Comparison of ENCODE assay signal across 16 cellular contexts in genomic region chr6:34595332-34596090, GRCh38. TPM values are rescaled to one million over a fixed set of nuclear protein-coding genes. Genes with fewer than 3 reads are reported as not detected.
DNase-seq lines count a peak whose midpoint lies in the region; ATAC-seq and TF ChIP-seq lines count a peak whose summit lies in the region.
"Had no signal": no experiment of that assay in that cellular context is flagged by ENCODE, and none has a peak within 500 bp of the region (broad histone marks: within the 10 kb centered on the region; RNA-seq: fewer than 3 reads in every experiment).

No MANE protein-coding gene starts in this region.

- H2AFZ ChIP-seq in PC-9 (no peak overlapping the region), trophoblast cell (ENCODE audit: insufficient read depth, low read length, poor library complexity) (no peak overlapping the region)

- no peak overlapping the region for H2BK5ac ChIP-seq in trophoblast cell (ENCODE audit: low read depth, low read length, poor library complexity)

- no peak overlapping the region for H3K23ac ChIP-seq in trophoblast cell (ENCODE audit: low read length)

- no peak overlapping the region for H4K12ac ChIP-seq in trophoblast cell (ENCODE audit: low read depth, low read length)

- H4K91ac ChIP-seq in trophoblast cell (ENCODE audit: low read depth, low read length): no peak overlapping the region

- DNase-seq in CD4-positive, CD25-positive, alpha-beta regulatory T cell: no peak
- DNase-seq in PC-9: peak in 1 of 2 experiments; percentile 84
- DNase-seq in epithelial cell of esophagus (ENCODE audit: low read depth): peak; percentile 75
- peak; percentile 7 to 60 for DNase-seq in trophoblast cell
- no peak for DNase-seq in activated CD8-positive, alpha-beta memory T cell treated with anti-CD3 and anti-CD28 coated beads for 24 hours
- no peak for DNase-seq in NCI-H2227 (lab: John Stamatoyannopoulos, UW; ENCODE audit: unreplicated experiment)
- no peak for DNase-seq in HEK293T (ENCODE audit: extremely low spot score)
- DNase-seq: DMS79, dorsolateral prefrontal cortex, glutamatergic neuron, NCI-H1092, NCI-H2171 treated with DMSO at 0.1 percent for 48 hours, pancreas, spleen had no signal

- no peaks in the 10 kb centered on the region for H3K27me3 ChIP-seq in CD4-positive, CD25-positive, alpha-beta regulatory T cell (ENCODE audit: control insufficient read depth, insufficient read depth, low read length)
- no peaks in the 10 kb centered on the region for H3K27me3 ChIP-seq in PC-9 (ENCODE audit: insufficient read depth, low read depth)
- H3K27me3 ChIP-seq in trophoblast cell (ENCODE audit: insufficient read depth, low read length): no peaks in the 10 kb centered on the region
- H3K27me3 ChIP-seq: BLaER1, dorsolateral prefrontal cortex, pancreas, spleen had no signal

- peaks cover 12% of the 10 kb centered on the region; the same call in 1 of the 2 replicates for H4K20me1 ChIP-seq in PC-9 (ENCODE audit: insufficient read depth)

- peaks cover 31% of the 10 kb centered on the region for H3K36me3 ChIP-seq in CD4-positive, CD25-positive, alpha-beta regulatory T cell (ENCODE audit: control insufficient read depth, insufficient read depth, low read length)
- H3K36me3 ChIP-seq in PC-9 (ENCODE audit: low read depth): no peaks in the 10 kb centered on the region
- no peaks in the 10 kb centered on the region for H3K36me3 ChIP-seq in trophoblast cell (ENCODE audit: control insufficient read depth in 1 of 2, insufficient read depth in 2 of 2, low read length in 2 of 2)
- H3K36me3 ChIP-seq: pancreas had no signal

- peaks cover 3% of the 10 kb centered on the region for H3K36me3 Mint-ChIP-seq in CD4-positive, CD25-positive, alpha-beta regulatory T cell

- H3K4me3 ChIP-seq in CD4-positive, CD25-positive, alpha-beta regulatory T cell (ENCODE audit: low read depth, low read length): no peak overlapping the region
- H3K4me3 ChIP-seq in PC-9 (no peak overlapping the region), epithelial cell of esophagus (ENCODE audit: low read length) (no peak overlapping the region), trophoblast cell (ENCODE audit: low read depth, low read length) (no peak overlapping the region)
- H3K4me3 ChIP-seq: BLaER1, dorsolateral prefrontal cortex, pancreas, spleen had no signal

- no CpG with 5 or more reads among the region's 5 CpGs for WGBS in trophoblast cell (ENCODE audit: extremely low coverage, insufficient coverage, insufficient read length)

- no peak overlapping the region for H3K4ac ChIP-seq in trophoblast cell (ENCODE audit: low read depth, low read length)

- BruUV-seq in PC-9 (replicated peaks; lab: Mats Ljungman, UMichigan): no TSS peak

- H3K4me2 ChIP-seq in PC-9 (no peak overlapping the region; the same call in 1 of the 2 replicates), trophoblast cell (ENCODE audit: low read length) (no peak overlapping the region)
- H3K4me2 ChIP-seq: BLaER1 had no signal

- H3K18ac ChIP-seq in trophoblast cell (ENCODE audit: low read length): no peak overlapping the region

- no peaks in the 10 kb centered on the region for H3K9me2 ChIP-seq in PC-9 (ENCODE audit: insufficient read depth)

- H3K27me3 Mint-ChIP-seq in CD4-positive, CD25-positive, alpha-beta regulatory T cell: no peaks in the 10 kb centered on the region

- no peak overlapping the region for H3K9ac ChIP-seq in trophoblast cell (ENCODE audit: low read length)
- H3K9ac ChIP-seq: BLaER1 had no signal

- H3K9me3 ChIP-seq in CD4-positive, CD25-positive, alpha-beta regulatory T cell (ENCODE audit: control insufficient read depth in 2 of 2, low read length in 2 of 2): no peaks in the 10 kb centered on the region
- H3K9me3 ChIP-seq in PC-9 (ENCODE audit: insufficient read depth, low read depth) (no peaks in the 10 kb centered on the region), trophoblast cell (ENCODE audit: insufficient read depth, low read depth, low read length) (no peaks in the 10 kb centered on the region)
- H3K9me3 ChIP-seq: BLaER1, pancreas, spleen had no signal

- H3K14ac ChIP-seq in trophoblast cell (ENCODE audit: low read length): no peak overlapping the region

- no peaks in the 10 kb centered on the region for H3K79me1 ChIP-seq in trophoblast cell (ENCODE audit: low read length)

- peaks cover 47% of the 10 kb centered on the region for H3K79me2 ChIP-seq in PC-9 (ENCODE audit: low read depth)
- H3K79me2 ChIP-seq in trophoblast cell (ENCODE audit: control insufficient read depth, insufficient read depth, low read length, poor library complexity): no peaks in the 10 kb centered on the region

- peak overlapping the region in 2 of 3 donors; percentile 17 to 61 for H3K27ac Mint-ChIP-seq in CD4-positive, CD25-positive, alpha-beta regulatory T cell

- TF ChIP-seq CTCF in PC-9 (conservative IDR thresholded peaks at IDR 0.05) (no peak), epithelial cell of esophagus (IDR thresholded peaks at IDR 0.05; ENCODE audit: insufficient read depth, low read depth, low read length, missing control alignments) (no peak)

- H3K4me3 Mint-ChIP-seq in CD4-positive, CD25-positive, alpha-beta regulatory T cell: no peak overlapping the region

- H4K8ac ChIP-seq in trophoblast cell (ENCODE audit: low read depth, low read length): no peak overlapping the region

- H3F3A ChIP-seq in PC-9 (ENCODE audit: insufficient read depth, low read depth): peaks cover 19% of the 10 kb centered on the region; the same call in 1 of the 2 replicates

- CTCF ChIA-PET in PC-9 (lab: Charles Lee) (interaction anchor here (0.5 kb wide), 1 partner anchor 167 kb away, joined by 6 read pairs; no protein-coding TSS in a partner anchor), HEK293T (lab: Yijun Ruan, JAX) (no interaction called here)

- no peak for ATAC-seq in CD4-positive, CD25-positive, alpha-beta regulatory T cell (ENCODE audit: low read depth in 2 of 2)
- no peak for ATAC-seq in GM18520 (IDR thresholded peaks at IDR 0.05; ENCODE audit: unreplicated experiment)

- intact Hi-C loops in PC-9 (cut with micrococcal nuclease; ENCODE audit: unreplicated experiment): no loop called here

- no peak overlapping the region for H2BK120ac ChIP-seq in trophoblast cell (ENCODE audit: insufficient read depth, low read length, poor library complexity)

- POLR2A ChIA-PET in PC-9 (lab: Charles Lee; ENCODE audit: unreplicated experiment) (interaction anchor here (0.6 kb wide), 1 partner anchor 926 kb away, joined by 3 read pairs; no protein-coding TSS in a partner anchor), HEK293T (lab: Yijun Ruan, JAX) (no interaction called here)

- peaks cover 10% of the 10 kb centered on the region for H3K4me1 ChIP-seq in CD4-positive, CD25-positive, alpha-beta regulatory T cell (ENCODE audit: control insufficient read depth, insufficient read depth, low read length, poor library complexity, severe bottlenecking)
- peaks cover 18% of the 10 kb centered on the region for H3K4me1 ChIP-seq in PC-9 (replicated peaks; ENCODE audit: insufficient read depth)
- no peaks in the 10 kb centered on the region for H3K4me1 ChIP-seq in trophoblast cell (ENCODE audit: control insufficient read depth in 1 of 2, insufficient read depth in 2 of 2, low read length in 2 of 2)

- H3K27ac ChIP-seq in CD4-positive, CD25-positive, alpha-beta regulatory T cell (ENCODE audit: insufficient read depth, low read length, poor library complexity, severe bottlenecking): no peak overlapping the region
- peak overlapping the region; percentile 46 for H3K27ac ChIP-seq in PC-9
- no peak overlapping the region for H3K27ac ChIP-seq in trophoblast cell (ENCODE audit: low read depth, low read length)
- H3K27ac ChIP-seq: BLaER1, spleen had no signal

- H3K9me3 Mint-ChIP-seq in CD4-positive, CD25-positive, alpha-beta regulatory T cell: no peaks in the 10 kb centered on the region

- H2BK12ac ChIP-seq in trophoblast cell (ENCODE audit: low read length): no peak overlapping the region

- H3K4me1 Mint-ChIP-seq in CD4-positive, CD25-positive, alpha-beta regulatory T cell: peaks cover 33 to 67% (median 52%) of the 10 kb centered on the region in 4 donors

- H2AK5ac ChIP-seq in trophoblast cell (ENCODE audit: low read length): no peak overlapping the region

TF ChIP-seq in HEK293T, 16 proteins besides CTCF, POLR2A, EP300 and RAD21:
- TF ChIP-seq SP1 (IDR thresholded peaks at IDR 0.05) (no peak), SUZ12 (IDR thresholded peaks at IDR 0.05) (no peak), FOXM1 (IDR thresholded peaks at IDR 0.05; ENCODE audit: borderline replicate concordance) (no peak), TARDBP (IDR thresholded peaks at IDR 0.05) (no peak), FOXK2 (IDR thresholded peaks at IDR 0.05) (no peak), CTBP1 (IDR thresholded peaks at IDR 0.05; ENCODE audit: borderline replicate concordance) (no peak), NFRKB (IDR thresholded peaks at IDR 0.05) (no peak), PKNOX1 (IDR thresholded peaks at IDR 0.05) (no peak), ZNF384 (IDR thresholded peaks at IDR 0.05) (no peak), FOXA1 (IDR thresholded peaks at IDR 0.05) (no peak), L3MBTL2 (conservative IDR thresholded peaks at IDR 0.05) (no peak), LEF1 (IDR thresholded peaks at IDR 0.05; ENCODE audit: borderline replicate concordance) (no peak), HDGF (IDR thresholded peaks at IDR 0.05; ENCODE audit: borderline replicate concordance) (no peak), BHLHE40 (IDR thresholded peaks at IDR 0.05; ENCODE audit: borderline replicate concordance) (no peak), ELF4 (IDR thresholded peaks at IDR 0.05) (no peak), ARNT (IDR thresholded peaks at IDR 0.05) (no peak)
TF ChIP-seq in HEK293T: peak in this region for 0.

RNA-seq across cellular contexts. Expression of gene SPDEF, which starts 39.4 kb away (rescaled TPM):
- 0.35 TPM for total RNA-seq in CD4-positive, CD25-positive, alpha-beta regulatory T cell
- not detected for polyA plus RNA-seq in CD4-positive, CD25-positive, alpha-beta regulatory T cell
- total RNA-seq in PC-9 (2021): 0.85 and 1.4 TPM in 2 replicates
- 0.18 and 0.30 TPM in 2 replicates for polyA plus RNA-seq in trophoblast cell (2013)

Comparison
In these comparisons a context has a peak if more than half of its experiments do, and no peak if none do; other contexts are left out.
1. DNase-seq: peak in epithelial cell of esophagus (single experiment) and trophoblast cell (2 of 2); none in CD4-positive, CD25-positive, alpha-beta regulatory T cell (0 of 3), activated CD8-positive, alpha-beta memory T cell treated with anti-CD3 and anti-CD28 coated beads for 24 hours (single experiment), NCI-H2227 (single experiment) and HEK293T (single experiment).